ENCODE assay signal across 18 cellular contexts in genomic region chr12:88472248-88472647, GRCh38.
DNase-seq lines count a peak whose midpoint lies in the region; ATAC-seq and TF ChIP-seq lines count a peak whose summit lies in the region.
"Had no signal": no experiment of that assay in that cellular context is flagged by ENCODE, and none has a peak within 500 bp of the region (broad histone marks: within the 10 kb centered on the region; RNA-seq: fewer than 3 reads in every experiment).

No MANE protein-coding gene starts in this region.

- H3K4me1 ChIP-seq in esophagus muscularis mucosa (peaks cover 0 to 41% (median 34%) of the 10 kb centered on the region in 4 donors), osteoblast (ENCODE audit: insufficient read depth, low read length) (peaks cover 25% of the 10 kb centered on the region)
- H3K4me1 ChIP-seq: BLaER1, SJSA1 had no signal

- H3K4me2 ChIP-seq in osteoblast (ENCODE audit: insufficient read depth, low read length) = peak overlapping the region; percentile 28
- H3K4me2 ChIP-seq: BLaER1 had no signal

- no peak for TF ChIP-seq POLR2A in esophagus muscularis mucosa (IDR thresholded peaks at IDR 0.05; ENCODE audit: low read depth)

- H4K20me1 ChIP-seq in osteoblast (ENCODE audit: insufficient read depth, low read length) = no peaks in the 10 kb centered on the region
- H4K20me1 ChIP-seq: BLaER1 had no signal

- H3K4me3 ChIP-seq in esophagus muscularis mucosa = no peak overlapping the region
- H3K4me3 ChIP-seq in osteoblast (ENCODE audit: insufficient read depth, low read length) = no peak overlapping the region
- H3K4me3 ChIP-seq: BLaER1, SJSA1, transverse colon had no signal

- no peak for ATAC-seq in HG03520 (IDR thresholded peaks at IDR 0.05; ENCODE audit: unreplicated experiment)
- ATAC-seq: natural killer cell treated with Interleukin-12 subunit alpha and Interleukin-12 subunit beta and Interleukin-15 and Interleukin-18, amount 100 ng/mL, for 72 hours; stimulated activated naive B cell treated with anti-CD40 and anti-IgM and Interleukin-4, amounts not matched to agents 10 μg/mL and 1 μg/mL and 100 μg/mL, for 72 hours had no signal

- intact Hi-C loops in esophagus muscularis mucosa (cut with DNase I) = no loop called here

- WGBS in esophagus muscularis mucosa = 84% methylated on average over 2 of the region's 2 CpGs

- H3K9me3 ChIP-seq in esophagus muscularis mucosa = peaks cover 0 to 5% (median 0%) of the 10 kb centered on the region in 4 donors
- H3K9me3 ChIP-seq in osteoblast (ENCODE audit: low read depth, low read length) = no peaks in the 10 kb centered on the region
- H3K9me3 ChIP-seq: SJSA1, transverse colon had no signal

- TF ChIP-seq CTCF in esophagus muscularis mucosa (IDR thresholded peaks at IDR 0.05) = no peak
- no peak for TF ChIP-seq CTCF in osteoblast (IDR thresholded peaks at IDR 0.05; ENCODE audit: extremely low read depth, low read depth, low read length)

- no peaks in the 10 kb centered on the region for H3K27me3 ChIP-seq in esophagus muscularis mucosa
- no peaks in the 10 kb centered on the region for H3K27me3 ChIP-seq in osteoblast (ENCODE audit: insufficient read depth, low read length)
- H3K27me3 ChIP-seq: BLaER1, SJSA1, transverse colon had no signal

- H3K36me3 ChIP-seq in esophagus muscularis mucosa (no peaks in the 10 kb centered on the region), osteoblast (ENCODE audit: insufficient read depth, low read length) (no peaks in the 10 kb centered on the region)
- H3K36me3 ChIP-seq: BLaER1, SJSA1, transverse colon had no signal

- H3K27ac ChIP-seq in esophagus muscularis mucosa (replicated peaks in 1 of 4) (peak overlapping the region; percentile 56 to 73 (median 64)), osteoblast (ENCODE audit: low read depth, low read length) (peak overlapping the region; percentile 74)
- H3K27ac ChIP-seq: BLaER1, SJSA1, transverse colon had no signal

- H2AFZ ChIP-seq in osteoblast (ENCODE audit: low read length) = no peak overlapping the region

- no peaks in the 10 kb centered on the region for H3K79me2 ChIP-seq in osteoblast (ENCODE audit: insufficient read depth, low read length)

- no peak for TF ChIP-seq EP300 in esophagus muscularis mucosa (IDR thresholded peaks at IDR 0.05)

- peak; percentile 33 for DNase-seq in HCEC 1CT
- DNase-seq in NCI-H226 = peak; percentile 25
- no peak for DNase-seq in esophagus muscularis mucosa (ENCODE audit: extremely low spot score)
- no peak for DNase-seq in osteoblast (ENCODE audit: insufficient read length, low spot score, missing footprints)
- DNase-seq in activated CD4-positive, alpha-beta T cell treated with anti-CD3 and anti-CD28 coated beads for 48 hours = no peak
- no peak for DNase-seq in superior temporal gyrus (ENCODE audit: extremely low spot score)
- DNase-seq: activated CD4-positive, CD25-positive, alpha-beta regulatory T cell treated with anti-CD3 and anti-CD28 coated beads, Interleukin-2, amount 50 U/mL, for 72 hours; activated effector memory CD4-positive, alpha-beta T cell treated with anti-CD3 and anti-CD28 coated beads, Interleukin-2, amount 50 U/mL, for 16 hours; glutamatergic neuron; Kasumi-1; NCI-H1694; stimulated activated CD4-positive, alpha-beta T cell treated with anti-CD3 and anti-CD28 coated beads, Interleukin-15, amount 100 ng/mL, for 24 hours; stimulated activated naive B cell treated with anti-CD40 and anti-IgM and Interleukin-4, amounts not matched to agents 10 μg/mL and 1 μg/mL and 100 μg/mL, for 72 hours; transverse colon had no signal

Comparison
In these comparisons a context has a peak if more than half of its experiments do, and no peak if none do; other contexts are left out.
1. DNase-seq: peak in HCEC 1CT (single experiment) and NCI-H226 (single experiment); none in esophagus muscularis mucosa (single experiment), osteoblast (single experiment), activated CD4-positive, alpha-beta T cell treated with anti-CD3 and anti-CD28 coated beads for 48 hours (single experiment) and superior temporal gyrus (single experiment).